In the genomic region with DNA sequence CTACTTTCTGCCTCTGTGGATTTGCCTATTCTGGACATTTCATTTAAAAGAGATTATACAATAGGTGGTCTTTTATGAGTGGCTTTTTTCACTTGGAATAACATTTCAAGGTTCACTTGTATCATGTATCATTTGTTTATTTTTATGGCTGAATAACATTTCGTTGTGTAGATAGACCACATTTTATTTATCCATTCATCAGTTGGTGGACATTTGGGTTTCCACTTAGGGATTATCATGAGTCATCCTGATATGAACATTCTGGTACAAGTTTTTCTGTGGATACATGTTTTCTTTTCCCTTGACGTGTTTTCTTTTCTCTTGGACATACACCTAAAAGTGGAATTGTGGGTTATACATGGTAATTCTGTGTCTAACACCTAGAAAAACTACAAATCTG, we compare ENCODE assay signal across 2 cellular contexts.
TF ChIP-seq lines count a peak whose summit lies in the region.

No MANE protein-coding gene starts in this region.

TF ChIP-seq in K562, 482 proteins besides CTCF, POLR2A, EP300 and RAD21:
- TF ChIP-seq MAFG (tag; conservative IDR thresholded peaks at IDR 0.05) (peak; percentile 72), C11orf30 (IDR thresholded peaks at IDR 0.05; ENCODE audit: low read depth) (peak; percentile 64), CHCHD3 (CRISPR knock-in tag; IDR thresholded peaks at IDR 0.05) (no peak), JUND (IDR thresholded peaks at IDR 0.05; ENCODE audit: borderline replicate concordance, low read depth, low read length) (no peak), JUND (tag; IDR thresholded peaks at IDR 0.05; ENCODE audit: borderline replicate concordance, low read depth, low read length) (0 out of 3 replicates have a peak, but pooled peaks have one; percentile 46), MAFK (IDR thresholded peaks at IDR 0.05; ENCODE audit: low read length) (0 out of 2 replicates have a peak, but pooled peaks have one; percentile 11), ADNP (tag; IDR thresholded peaks at IDR 0.05) (peak; percentile 41; the same call in 1 of the 2 replicates), ZNF384 (IDR thresholded peaks at IDR 0.05; ENCODE audit: low read depth, low read length) (no peak), ZNF143 (CRISPR knock-in tag; IDR thresholded peaks at IDR 0.05) (no peak), MAFF (IDR thresholded peaks at IDR 0.05; ENCODE audit: low read length) (0 out of 2 replicates have a peak, but pooled peaks have one; percentile 19), ZNF316 (IDR thresholded peaks at IDR 0.05) (peak; percentile 49), SREBF2 (CRISPR knock-in tag; IDR thresholded peaks at IDR 0.05) (no peak), FOSL1 (tag; conservative IDR thresholded peaks at IDR 0.05) (peak; percentile 48; the same call in 1 of the 2 replicates), POLR2H (tag; IDR thresholded peaks at IDR 0.05; ENCODE audit: low read depth) (no peak), DPF2 (IDR thresholded peaks at IDR 0.05) (0 out of 2 replicates have a peak, but pooled peaks have one; percentile 27)
- TF ChIP-seq, protein P1, sequence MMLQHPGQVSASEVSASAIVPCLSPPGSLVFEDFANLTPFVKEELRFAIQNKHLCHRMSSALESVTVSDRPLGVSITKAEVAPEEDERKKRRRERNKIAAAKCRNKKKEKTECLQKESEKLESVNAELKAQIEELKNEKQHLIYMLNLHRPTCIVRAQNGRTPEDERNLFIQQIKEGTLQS (IDR thresholded peaks at IDR 0.05) = peak; percentile 54; the same call in 1 of the 2 replicates
- TF ChIP-seq, protein P1 (CRISPR knock-in tag; conservative IDR thresholded peaks at IDR 0.05) = no peak
- TF ChIP-seq, protein P2, sequence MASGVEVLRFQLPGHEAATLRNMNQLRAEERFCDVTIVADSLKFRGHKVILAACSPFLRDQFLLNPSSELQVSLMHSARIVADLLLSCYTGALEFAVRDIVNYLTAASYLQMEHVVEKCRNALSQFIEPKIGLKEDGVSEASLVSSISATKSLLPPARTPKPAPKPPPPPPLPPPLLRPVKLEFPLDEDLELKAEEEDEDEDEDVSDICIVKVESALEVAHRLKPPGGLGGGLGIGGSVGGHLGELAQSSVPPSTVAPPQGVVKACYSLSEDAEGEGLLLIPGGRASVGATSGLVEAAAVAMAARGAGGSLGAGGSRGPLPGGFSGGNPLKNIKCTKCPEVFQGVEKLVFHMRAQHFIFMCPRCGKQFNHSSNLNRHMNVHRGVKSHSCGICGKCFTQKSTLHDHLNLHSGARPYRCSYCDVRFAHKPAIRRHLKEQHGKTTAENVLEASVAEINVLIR (CRISPR knock-in tag; IDR thresholded peaks at IDR 0.05) = no peak
- TF ChIP-seq, protein P3, sequence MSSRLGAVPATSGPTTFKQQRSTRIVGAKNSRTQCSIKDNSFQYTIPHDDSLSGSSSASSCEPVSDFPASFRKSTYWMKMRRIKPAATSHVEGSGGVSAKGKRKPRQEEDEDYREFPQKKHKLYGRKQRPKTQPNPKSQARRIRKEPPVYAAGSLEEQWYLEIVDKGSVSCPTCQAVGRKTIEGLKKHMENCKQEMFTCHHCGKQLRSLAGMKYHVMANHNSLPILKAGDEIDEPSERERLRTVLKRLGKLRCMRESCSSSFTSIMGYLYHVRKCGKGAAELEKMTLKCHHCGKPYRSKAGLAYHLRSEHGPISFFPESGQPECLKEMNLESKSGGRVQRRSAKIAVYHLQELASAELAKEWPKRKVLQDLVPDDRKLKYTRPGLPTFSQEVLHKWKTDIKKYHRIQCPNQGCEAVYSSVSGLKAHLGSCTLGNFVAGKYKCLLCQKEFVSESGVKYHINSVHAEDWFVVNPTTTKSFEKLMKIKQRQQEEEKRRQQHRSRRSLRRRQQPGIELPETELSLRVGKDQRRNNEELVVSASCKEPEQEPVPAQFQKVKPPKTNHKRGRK (tag; IDR thresholded peaks at IDR 0.05) = no peak; the same call in 1 of the 2 replicates
- TF ChIP-seq, protein P4, sequence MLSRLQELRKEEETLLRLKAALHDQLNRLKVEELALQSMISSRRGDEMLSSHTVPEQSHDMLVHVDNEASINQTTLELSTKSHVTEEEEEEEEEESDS (CRISPR knock-in tag; IDR thresholded peaks at IDR 0.05) = no peak

TF ChIP-seq in HepG2, 621 proteins besides CTCF, POLR2A, EP300 and RAD21:
- no peak for TF ChIP-seq ZNF121 (CRISPR knock-in tag; IDR thresholded peaks at IDR 0.05)
- TF ChIP-seq, protein P5, sequence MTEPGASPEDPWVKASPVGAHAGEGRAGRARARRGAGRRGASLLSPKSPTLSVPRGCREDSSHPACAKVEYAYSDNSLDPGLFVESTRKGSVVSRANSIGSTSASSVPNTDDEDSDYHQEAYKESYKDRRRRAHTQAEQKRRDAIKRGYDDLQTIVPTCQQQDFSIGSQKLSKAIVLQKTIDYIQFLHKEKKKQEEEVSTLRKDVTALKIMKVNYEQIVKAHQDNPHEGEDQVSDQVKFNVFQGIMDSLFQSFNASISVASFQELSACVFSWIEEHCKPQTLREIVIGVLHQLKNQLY (CRISPR knock-in tag; IDR thresholded peaks at IDR 0.05) = no peak
- no peak for TF ChIP-seq ZNF432 (CRISPR knock-in tag; IDR thresholded peaks at IDR 0.05; ENCODE audit: borderline replicate concordance)
- no peak for TF ChIP-seq ZNF264 (CRISPR knock-in tag; IDR thresholded peaks at IDR 0.05)
- no peak for TF ChIP-seq STAG1 (CRISPR knock-in tag; IDR thresholded peaks at IDR 0.05)
- no peak for TF ChIP-seq ZFP36L1 (CRISPR knock-in tag; IDR thresholded peaks at IDR 0.05)
- TF ChIP-seq SMARCC2 (IDR thresholded peaks at IDR 0.05) = no peak
- TF ChIP-seq SRSF9 (IDR thresholded peaks at IDR 0.05; ENCODE audit: borderline replicate concordance, insufficient read depth, low read depth, low read length, poor library complexity, severe bottlenecking) = no peak
- TF ChIP-seq, protein P6, sequence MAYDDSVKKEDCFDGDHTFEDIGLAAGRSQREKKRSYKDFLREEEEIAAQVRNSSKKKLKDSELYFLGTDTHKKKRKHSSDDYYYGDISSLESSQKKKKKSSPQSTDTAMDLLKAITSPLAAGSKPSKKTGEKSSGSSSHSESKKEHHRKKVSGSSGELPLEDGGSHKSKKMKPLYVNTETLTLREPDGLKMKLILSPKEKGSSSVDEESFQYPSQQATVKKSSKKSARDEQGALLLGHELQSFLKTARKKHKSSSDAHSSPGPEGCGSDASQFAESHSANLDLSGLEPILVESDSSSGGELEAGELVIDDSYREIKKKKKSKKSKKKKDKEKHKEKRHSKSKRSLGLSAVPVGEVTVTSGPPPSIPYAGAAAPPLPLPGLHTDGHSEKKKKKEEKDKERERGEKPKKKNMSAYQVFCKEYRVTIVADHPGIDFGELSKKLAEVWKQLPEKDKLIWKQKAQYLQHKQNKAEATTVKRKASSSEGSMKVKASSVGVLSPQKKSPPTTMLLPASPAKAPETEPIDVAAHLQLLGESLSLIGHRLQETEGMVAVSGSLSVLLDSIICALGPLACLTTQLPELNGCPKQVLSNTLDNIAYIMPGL (CRISPR knock-in tag; IDR thresholded peaks at IDR 0.05; ENCODE audit: borderline replicate concordance in 1 of 2, low read depth in 1 of 2) = no peak
- no peak for TF ChIP-seq ZNF136 (CRISPR knock-in tag; IDR thresholded peaks at IDR 0.05; ENCODE audit: low read depth)
- TF ChIP-seq ZBTB21 (CRISPR knock-in tag; IDR thresholded peaks at IDR 0.05) = no peak
- TF ChIP-seq RBM22 (optimal IDR thresholded peaks at IDR 0.05; ENCODE audit: low read length) = no peak
- TF ChIP-seq KLF12 (CRISPR knock-in tag; IDR thresholded peaks at IDR 0.05; ENCODE audit: borderline replicate concordance) = no peak
- TF ChIP-seq, protein P7, sequence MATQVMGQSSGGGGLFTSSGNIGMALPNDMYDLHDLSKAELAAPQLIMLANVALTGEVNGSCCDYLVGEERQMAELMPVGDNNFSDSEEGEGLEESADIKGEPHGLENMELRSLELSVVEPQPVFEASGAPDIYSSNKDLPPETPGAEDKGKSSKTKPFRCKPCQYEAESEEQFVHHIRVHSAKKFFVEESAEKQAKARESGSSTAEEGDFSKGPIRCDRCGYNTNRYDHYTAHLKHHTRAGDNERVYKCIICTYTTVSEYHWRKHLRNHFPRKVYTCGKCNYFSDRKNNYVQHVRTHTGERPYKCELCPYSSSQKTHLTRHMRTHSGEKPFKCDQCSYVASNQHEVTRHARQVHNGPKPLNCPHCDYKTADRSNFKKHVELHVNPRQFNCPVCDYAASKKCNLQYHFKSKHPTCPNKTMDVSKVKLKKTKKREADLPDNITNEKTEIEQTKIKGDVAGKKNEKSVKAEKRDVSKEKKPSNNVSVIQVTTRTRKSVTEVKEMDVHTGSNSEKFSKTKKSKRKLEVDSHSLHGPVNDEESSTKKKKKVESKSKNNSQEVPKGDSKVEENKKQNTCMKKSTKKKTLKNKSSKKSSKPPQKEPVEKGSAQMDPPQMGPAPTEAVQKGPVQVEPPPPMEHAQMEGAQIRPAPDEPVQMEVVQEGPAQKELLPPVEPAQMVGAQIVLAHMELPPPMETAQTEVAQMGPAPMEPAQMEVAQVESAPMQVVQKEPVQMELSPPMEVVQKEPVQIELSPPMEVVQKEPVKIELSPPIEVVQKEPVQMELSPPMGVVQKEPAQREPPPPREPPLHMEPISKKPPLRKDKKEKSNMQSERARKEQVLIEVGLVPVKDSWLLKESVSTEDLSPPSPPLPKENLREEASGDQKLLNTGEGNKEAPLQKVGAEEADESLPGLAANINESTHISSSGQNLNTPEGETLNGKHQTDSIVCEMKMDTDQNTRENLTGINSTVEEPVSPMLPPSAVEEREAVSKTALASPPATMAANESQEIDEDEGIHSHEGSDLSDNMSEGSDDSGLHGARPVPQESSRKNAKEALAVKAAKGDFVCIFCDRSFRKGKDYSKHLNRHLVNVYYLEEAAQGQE (IDR thresholded peaks at IDR 0.05; ENCODE audit: borderline replicate concordance in 1 of 2, low read depth in 1 of 2, low read length in 2 of 2) = no peak
- TF ChIP-seq KLF11 (CRISPR knock-in tag; IDR thresholded peaks at IDR 0.05) = no peak
- TF ChIP-seq MATR3 (CRISPR knock-in tag; IDR thresholded peaks at IDR 0.05) = no peak
- TF ChIP-seq, protein P8, sequence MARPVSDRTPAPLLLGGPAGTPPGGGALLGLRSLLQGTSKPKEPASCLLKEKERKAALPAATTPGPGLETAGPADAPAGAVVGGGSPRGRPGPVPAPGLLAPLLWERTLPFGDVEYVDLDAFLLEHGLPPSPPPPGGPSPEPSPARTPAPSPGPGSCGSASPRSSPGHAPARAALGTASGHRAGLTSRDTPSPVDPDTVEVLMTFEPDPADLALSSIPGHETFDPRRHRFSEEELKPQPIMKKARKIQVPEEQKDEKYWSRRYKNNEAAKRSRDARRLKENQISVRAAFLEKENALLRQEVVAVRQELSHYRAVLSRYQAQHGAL (CRISPR knock-in tag; IDR thresholded peaks at IDR 0.05; ENCODE audit: not compliant biosample characterization) = no peak
- TF ChIP-seq, protein P9, sequence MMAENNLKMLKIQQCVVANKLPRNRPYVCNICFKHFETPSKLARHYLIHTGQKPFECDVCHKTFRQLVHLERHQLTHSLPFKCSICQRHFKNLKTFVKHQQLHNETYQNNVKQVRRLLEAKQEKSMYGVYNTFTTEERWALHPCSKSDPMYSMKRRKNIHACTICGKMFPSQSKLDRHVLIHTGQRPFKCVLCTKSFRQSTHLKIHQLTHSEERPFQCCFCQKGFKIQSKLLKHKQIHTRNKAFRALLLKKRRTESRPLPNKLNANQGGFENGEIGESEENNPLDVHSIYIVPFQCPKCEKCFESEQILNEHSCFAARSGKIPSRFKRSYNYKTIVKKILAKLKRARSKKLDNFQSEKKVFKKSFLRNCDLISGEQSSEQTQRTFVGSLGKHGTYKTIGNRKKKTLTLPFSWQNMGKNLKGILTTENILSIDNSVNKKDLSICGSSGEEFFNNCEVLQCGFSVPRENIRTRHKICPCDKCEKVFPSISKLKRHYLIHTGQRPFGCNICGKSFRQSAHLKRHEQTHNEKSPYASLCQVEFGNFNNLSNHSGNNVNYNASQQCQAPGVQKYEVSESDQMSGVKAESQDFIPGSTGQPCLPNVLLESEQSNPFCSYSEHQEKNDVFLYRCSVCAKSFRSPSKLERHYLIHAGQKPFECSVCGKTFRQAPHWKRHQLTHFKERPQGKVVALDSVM (CRISPR knock-in tag; IDR thresholded peaks at IDR 0.05) = no peak
